1 cellular context compared by ENCODE assay signal in genomic region chr17:51860934-51861561, GRCh38.
A peak's percentile ranks its signal among the peaks of the same experiment; 100 is the strongest.
TF ChIP-seq lines count a peak whose summit lies in the region.

No MANE protein-coding gene starts in this region.

TF ChIP-seq in HepG2, 621 proteins besides CTCF, POLR2A, EP300 and RAD21 (continued from another document):
- TF ChIP-seq RERE (CRISPR knock-in tag; IDR thresholded peaks at IDR 0.05; ENCODE audit: low read depth) (no peak), SRSF9 (IDR thresholded peaks at IDR 0.05; ENCODE audit: borderline replicate concordance, insufficient read depth, low read depth, low read length, poor library complexity, severe bottlenecking) (no peak), ZNF496 (CRISPR knock-in tag; IDR thresholded peaks at IDR 0.05; ENCODE audit: insufficient replicate concordance) (no peak), SSRP1 (CRISPR knock-in tag; IDR thresholded peaks at IDR 0.05) (no peak), ZC3H13 (CRISPR knock-in tag; IDR thresholded peaks at IDR 0.05) (no peak), STAG1 (CRISPR knock-in tag; IDR thresholded peaks at IDR 0.05) (peak; percentile 56), CREBL2 (CRISPR knock-in tag; IDR thresholded peaks at IDR 0.05; ENCODE audit: borderline replicate concordance) (no peak), MIER2 (CRISPR knock-in tag; IDR thresholded peaks at IDR 0.05) (peak; percentile 36; the same call in 1 of the 2 replicates), NONO (IDR thresholded peaks at IDR 0.05) (no peak), NONO (CRISPR knock-in tag; conservative IDR thresholded peaks at IDR 0.05) (no peak), HDAC1 (CRISPR knock-in tag; IDR thresholded peaks at IDR 0.05) (no peak), BRCA1 (CRISPR knock-in tag; IDR thresholded peaks at IDR 0.05) (no peak), KDM6A (CRISPR knock-in tag; IDR thresholded peaks at IDR 0.05; ENCODE audit: low read depth) (no peak), PRPF4 (IDR thresholded peaks at IDR 0.05; ENCODE audit: low read depth, low read length, poor library complexity, severe bottlenecking) (no peak), TFAP4 (IDR thresholded peaks at IDR 0.05; ENCODE audit: borderline replicate concordance, low read depth) (peak; percentile 64; the same call in 1 of the 2 replicates), ZNF639 (CRISPR knock-in tag; conservative IDR thresholded peaks at IDR 0.05) (no peak), ZNF292 (CRISPR knock-in tag; IDR thresholded peaks at IDR 0.05; ENCODE audit: borderline replicate concordance, low read depth) (no peak)
